16 cellular contexts compared by ENCODE assay signal in genomic region chr11:81975261-81975900, GRCh38.
DNase-seq lines count a peak whose midpoint lies in the region; ATAC-seq and TF ChIP-seq lines count a peak whose summit lies in the region.
"Had no signal": no experiment of that assay in that cellular context is flagged by ENCODE, and none has a peak within 500 bp of the region (broad histone marks: within the 10 kb centered on the region; RNA-seq: fewer than 3 reads in every experiment).

No MANE protein-coding gene starts in this region.

- POLR2A ChIA-PET in PC-9 (lab: Charles Lee; ENCODE audit: unreplicated experiment): no interaction called here

- H3K9me2 ChIP-seq in PC-9 (ENCODE audit: insufficient read depth): no peaks in the 10 kb centered on the region

- ATAC-seq in foreskin keratinocyte (peak; percentile 50), HG02678 (IDR thresholded peaks at IDR 0.05; ENCODE audit: unreplicated experiment) (no peak)

- H3K4me3 ChIP-seq in PC-9 (no peak overlapping the region), epithelial cell of esophagus (ENCODE audit: low read length) (no peak overlapping the region)
- H3K4me3 ChIP-seq: HAP-1 had no signal

- intact Hi-C loops in PC-9 (cut with micrococcal nuclease; ENCODE audit: unreplicated experiment): no loop called here

- TF ChIP-seq CTCF in PC-9 (conservative IDR thresholded peaks at IDR 0.05): no peak
- no peak for TF ChIP-seq CTCF in epithelial cell of esophagus (IDR thresholded peaks at IDR 0.05; ENCODE audit: insufficient read depth, low read depth, low read length, missing control alignments)
- no peak for TF ChIP-seq CTCF in foreskin keratinocyte (conservative IDR thresholded peaks at IDR 0.05)

- no peak overlapping the region for H2AFZ ChIP-seq in PC-9

- H4K20me1 ChIP-seq in PC-9 (ENCODE audit: insufficient read depth): 0 out of 2 replicates have a peak, but pooled peaks cover 3% of the 10 kb centered on the region

- BruUV-seq in PC-9 (replicated peaks; lab: Mats Ljungman, UMichigan): no TSS peak

- CTCF ChIA-PET in PC-9 (lab: Charles Lee): no interaction called here

- no peaks in the 10 kb centered on the region for H3K36me3 ChIP-seq in PC-9 (ENCODE audit: low read depth)
- H3K36me3 ChIP-seq: HAP-1 had no signal

- H3K27ac ChIP-seq in PC-9: no peak overlapping the region
- H3K27ac ChIP-seq in foreskin keratinocyte: peak overlapping the region; percentile 74

- H3K79me2 ChIP-seq in PC-9 (ENCODE audit: low read depth): no peaks in the 10 kb centered on the region

- no peaks in the 10 kb centered on the region for H3F3A ChIP-seq in PC-9 (ENCODE audit: insufficient read depth, low read depth)

- peak overlapping the region; percentile 15; the same call in 1 of the 2 replicates for H3K4me2 ChIP-seq in PC-9

- H3K4me1 ChIP-seq in PC-9 (replicated peaks; ENCODE audit: insufficient read depth) (no peaks in the 10 kb centered on the region; the same call in 1 of the 2 replicates), foreskin keratinocyte (peaks cover 12% of the 10 kb centered on the region)
- H3K4me1 ChIP-seq: HAP-1 had no signal

- H3K27me3 ChIP-seq in PC-9 (ENCODE audit: insufficient read depth, low read depth) (no peaks in the 10 kb centered on the region), foreskin keratinocyte (no peaks in the 10 kb centered on the region)

- DNase-seq in PC-9 (no peak), epithelial cell of esophagus (ENCODE audit: low read depth) (peak; percentile 64), foreskin keratinocyte (peak; percentile 36 to 68), NCI-H1105 (lab: John Stamatoyannopoulos, UW) (no peak), NCI-H526 treated with DMSO at 0.1 percent for 48 hours (lab: John Stamatoyannopoulos, UW) (no peak)
- DNase-seq: C1 segment of cervical spinal cord; Calu3; CD4-positive, alpha-beta memory T cell; COR-L47; DMS53; DMS79 treated with DMSO at 0.1 percent for 48 hours; GF-D8; GOT3; HFFc6 had no signal

- H3K9me3 ChIP-seq in PC-9 (ENCODE audit: insufficient read depth, low read depth): no peaks in the 10 kb centered on the region
- H3K9me3 ChIP-seq: HAP-1 had no signal

Comparison
In these comparisons a context has a peak if more than half of its experiments do, and no peak if none do; other contexts are left out.
1. DNase-seq: peak in epithelial cell of esophagus (single experiment) and foreskin keratinocyte (2 of 2); none in PC-9 (0 of 2), NCI-H1105 (single experiment) and NCI-H526 treated with DMSO at 0.1 percent for 48 hours (single experiment).